Comparison of ENCODE assay signal across 1 cellular context in genomic region chr17:35774499-35774898, GRCh38.
TF ChIP-seq lines count a peak whose summit lies in the region.

No MANE protein-coding gene starts in this region.

TF ChIP-seq in endothelial cell of umbilical vein, 7 proteins besides CTCF, POLR2A, EP300 and RAD21:
- TF ChIP-seq MYC (IDR thresholded peaks at IDR 0.05; ENCODE audit: low read depth, low read length) = no peak
- TF ChIP-seq GATA2 (IDR thresholded peaks at IDR 0.05; ENCODE audit: insufficient read depth, insufficient read length, low read depth, low read length) = no peak
- no peak for TF ChIP-seq MAX (IDR thresholded peaks at IDR 0.05; ENCODE audit: insufficient read depth, insufficient read length)
- no peak for TF ChIP-seq EZH2 (IDR thresholded peaks at IDR 0.05; ENCODE audit: borderline replicate concordance, low read depth, low read length, severe bottlenecking)
- no peak for TF ChIP-seq JUN (IDR thresholded peaks at IDR 0.05; ENCODE audit: borderline replicate concordance, insufficient read depth, insufficient read length, low read depth)
